ENCODE assay signal across 11 cellular contexts in genomic region chr5:126516133-126516532, GRCh38.
DNase-seq lines count a peak whose midpoint lies in the region; ATAC-seq and TF ChIP-seq lines count a peak whose summit lies in the region.
"Had no signal": no experiment of that assay in that cellular context is flagged by ENCODE, and none has a peak within 500 bp of the region (broad histone marks: within the 10 kb centered on the region; RNA-seq: fewer than 3 reads in every experiment).

No MANE protein-coding gene starts in this region.

- H4K20me1 ChIP-seq in GM23248 (ENCODE audit: insufficient read depth) = no peaks in the 10 kb centered on the region

- WGBS in GM23248 (ENCODE audit: low coverage in 1 of 2, low lambda C conversion rate in 2 of 2, missing lambda C conversion rate in 2 of 2), 2 experiments = 4 to 5% methylated on average over 1 of the region's 1 CpG

- ATAC-seq in HG03045 (IDR thresholded peaks at IDR 0.05; ENCODE audit: unreplicated experiment) (no peak), HG02678 (IDR thresholded peaks at IDR 0.05; ENCODE audit: unreplicated experiment) (no peak)
- ATAC-seq: body of pancreas had no signal

- peaks cover 18% of the 10 kb centered on the region for H3F3A ChIP-seq in GM23248 (ENCODE audit: insufficient read depth)

- peaks cover 31% of the 10 kb centered on the region for H3K4me1 ChIP-seq in GM23248 (ENCODE audit: insufficient read depth)

- H3K9me2 ChIP-seq in GM23248 (ENCODE audit: insufficient read depth) = no peaks in the 10 kb centered on the region

- no peaks in the 10 kb centered on the region for H3K79me2 ChIP-seq in GM23248 (ENCODE audit: insufficient read depth)

- DNase-seq in GM23248 (peak; percentile 68), NCI-H2107 treated with DMSO at 0.1 percent for 48 hours (lab: John Stamatoyannopoulos, UW; ENCODE audit: unreplicated experiment) (peak; percentile 23), NOMO-1 treated with DMSO at 0.1 percent for 48 hours (lab: John Stamatoyannopoulos, UW; ENCODE audit: unreplicated experiment) (no peak), coronary artery (ENCODE audit: low spot score) (no peak)
- DNase-seq: body of pancreas, DND-41 had no signal

- no peaks in the 10 kb centered on the region for H3K36me3 Mint-ChIP-seq in nephron (ENCODE audit: low read depth)

- H3K27me3 ChIP-seq in GM23248 (replicated peaks; ENCODE audit: insufficient read depth) = no peaks in the 10 kb centered on the region
- H3K27me3 ChIP-seq: body of pancreas had no signal

- H3K36me3 ChIP-seq in GM23248 (ENCODE audit: low read depth) = no peaks in the 10 kb centered on the region
- H3K36me3 ChIP-seq: thoracic aorta had no signal

- H3K4me3 ChIP-seq in GM23248 = no peak overlapping the region
- H3K4me3 ChIP-seq in coronary artery = no peak overlapping the region
- H3K4me3 ChIP-seq: body of pancreas, thoracic aorta had no signal

- peaks cover 8% of the 10 kb centered on the region for H3K27me3 Mint-ChIP-seq in nephron (ENCODE audit: low read depth)

- no peak overlapping the region for H3K4me3 Mint-ChIP-seq in nephron

- TF ChIP-seq CTCF in VCaP (conservative IDR thresholded peaks at IDR 0.05) (no peak), nephron (IDR thresholded peaks at IDR 0.05; ENCODE audit: unreplicated experiment in 3 of 3) (no peak), coronary artery (IDR thresholded peaks at IDR 0.05) (no peak)

- H3K9me3 Mint-ChIP-seq in nephron = no peaks in the 10 kb centered on the region

- no peak overlapping the region for H3K9ac ChIP-seq in GM23248

- H3K27ac Mint-ChIP-seq in nephron = peak overlapping the region; percentile 38 to 64 (median 51)

- peaks cover 34% of the 10 kb centered on the region for H3K4me1 Mint-ChIP-seq in nephron

- no peaks in the 10 kb centered on the region for H3K9me3 ChIP-seq in GM23248 (ENCODE audit: low read depth)
- H3K9me3 ChIP-seq: body of pancreas, thoracic aorta had no signal

- peak overlapping the region; percentile 1 for H3K4me2 ChIP-seq in GM23248 (ENCODE audit: unreplicated experiment)

- in situ Hi-C loops in GM23248 (cut with MboI) = no loop called here

- H3K27ac ChIP-seq in GM23248 (0 out of 2 replicates have a peak overlapping the region, but pooled peaks have one; percentile 16), VCaP (peak overlapping the region; percentile 96), coronary artery (no peak overlapping the region)
- H3K27ac ChIP-seq: body of pancreas, thoracic aorta had no signal

- H2AFZ ChIP-seq in GM23248 = no peak overlapping the region

Comparison
In these comparisons a context has a peak if more than half of its experiments do, and no peak if none do; other contexts are left out.
1. DNase-seq: peak in GM23248 (single experiment) and NCI-H2107 treated with DMSO at 0.1 percent for 48 hours (single experiment); none in NOMO-1 treated with DMSO at 0.1 percent for 48 hours (single experiment) and coronary artery (single experiment).
2. H3K27ac ChIP-seq: peak in GM23248 (single experiment) and VCaP (single experiment); none in coronary artery (0 of 2).